20 cellular contexts compared by ENCODE assay signal in genomic region chr3:119420196-119420595, GRCh38. TPM values are rescaled to one million over a fixed set of nuclear protein-coding genes. Genes with fewer than 3 reads are reported as not detected.
DNase-seq lines count a peak whose midpoint lies in the region; ATAC-seq, FAIRE-seq and TF ChIP-seq lines count a peak whose summit lies in the region.
"Had no signal": no experiment of that assay in that cellular context is flagged by ENCODE, and none has a peak within 500 bp of the region (broad histone marks: within the 10 kb centered on the region; RNA-seq: fewer than 3 reads in every experiment).

No MANE protein-coding gene starts in this region.

- no peak for TF ChIP-seq EP300 in esophagus muscularis mucosa (IDR thresholded peaks at IDR 0.05)
- TF ChIP-seq EP300 in stomach (IDR thresholded peaks at IDR 0.05), result no peak

- H3K27me3 ChIP-seq in A673 (replicated peaks; ENCODE audit: insufficient read depth, low read depth, low read length, poor library complexity) (peaks cover 7% of the 10 kb centered on the region), esophagus muscularis mucosa (no peaks in the 10 kb centered on the region), stomach (no peaks in the 10 kb centered on the region), aorta (ENCODE audit: control insufficient read depth in 1 of 2, insufficient read depth in 2 of 2, low read length in 1 of 2) (no peaks in the 10 kb centered on the region)
- H3K27me3 ChIP-seq: body of pancreas, heart left ventricle, right atrium auricular region, uterus had no signal

- no peak for ATAC-seq in aorta (ENCODE audit: low FRiP score)
- ATAC-seq: activated CD8-positive, alpha-beta T cell treated with anti-CD3 and anti-CD28 coated beads for 36 hours; body of pancreas; heart left ventricle; left lobe of liver had no signal

- FAIRE-seq in frontal cortex (lab: Jason Lieb, UNC), result no peak
- FAIRE-seq: H54 had no signal

- intact Hi-C loops in A673 (cut with micrococcal nuclease; ENCODE audit: unreplicated experiment), result no loop called here
- intact Hi-C loops in esophagus muscularis mucosa (cut with DNase I), result no loop called here
- intact Hi-C loops in stomach (cut with DNase I; ENCODE audit: low total_unique reads), result no loop called here
- intact Hi-C loops in aorta (cut with DNase I), result no loop called here

- H3K4me3 ChIP-seq in A673 (ENCODE audit: low read depth, low read length, poor library complexity, severe bottlenecking) (no peak overlapping the region), esophagus muscularis mucosa (no peak overlapping the region), stomach (no peak overlapping the region), aorta (ENCODE audit: low read length in 2 of 2) (no peak overlapping the region)
- H3K4me3 ChIP-seq: body of pancreas, heart left ventricle, right atrium auricular region, uterus had no signal

- CTCF ChIA-PET in A673 (lab: Charles Lee), result interaction anchor here (1.0 kb wide), 1 partner anchor 65 kb away, joined by 3 read pairs; no protein-coding TSS in a partner anchor

- BruUV-seq in A673 (replicated peaks; lab: Mats Ljungman, UMichigan), result no TSS peak

- peak; percentile 23 for DNase-seq in A673 (ENCODE audit: low spot score)
- no peak for DNase-seq in GM13977 (ENCODE audit: low spot score)
- peak; percentile 57 for DNase-seq in SK-MEL-5 (ENCODE audit: low read depth, low spot score)
- peak; percentile 50 for DNase-seq in esophagus muscularis mucosa (ENCODE audit: extremely low spot score)
- DNase-seq in frontal cortex (ENCODE audit: low spot score in 2 of 2), result no peak
- DNase-seq in NCI-H1105 treated with DMSO at 0.1 percent for 48 hours (lab: John Stamatoyannopoulos, UW), result no peak
- DNase-seq in stomach, result no peak
- no peak for DNase-seq in aorta
- DNase-seq: activated CD8-positive, alpha-beta T cell treated with anti-CD3 and anti-CD28 coated beads for 36 hours; activated effector memory CD4-positive, alpha-beta T cell treated with Interleukin-2 at 50 U/mL for 16 hours; body of pancreas; heart left ventricle; naive B cell; NCI-H226; stimulated activated CD4-positive, alpha-beta T cell treated with anti-CD3 and anti-CD28 coated beads, Interleukin-2, amount 100 ng/mL, for 48 hours; uterus had no signal

- TF ChIP-seq POLR2A in esophagus muscularis mucosa (IDR thresholded peaks at IDR 0.05; ENCODE audit: low read depth), result no peak
- no peak for TF ChIP-seq POLR2A in stomach (IDR thresholded peaks at IDR 0.05)

- 42% methylated on average over 2 of the region's 2 CpGs for WGBS in esophagus muscularis mucosa
- WGBS in stomach, 5 donors, result 44 to 75% (median 52%) methylated on average over 2 of the region's 2 CpGs
- WGBS in aorta, 2 donors, result 53 to 77% methylated on average over 2 of the region's 2 CpGs

- peaks cover 6% of the 10 kb centered on the region for H3K9me3 ChIP-seq in A673 (ENCODE audit: low read depth, low read length, poor library complexity, severe bottlenecking)
- H3K9me3 ChIP-seq in esophagus muscularis mucosa, result no peaks in the 10 kb centered on the region
- peaks cover 0 to 6% (median under 1%) of the 10 kb centered on the region in 4 donors for H3K9me3 ChIP-seq in stomach
- H3K9me3 ChIP-seq in aorta (ENCODE audit: control insufficient read depth, low read length), result no peaks in the 10 kb centered on the region
- H3K9me3 ChIP-seq: body of pancreas, right atrium auricular region, uterus had no signal

- in situ Hi-C loops in GM13977 (cut with MboI; ENCODE audit: low pct_unique_long_range_greater_than_20kb, low sequenced_read_pairs, unreplicated experiment) (no loop called here), SK-MEL-5 (cut with HindIII; ENCODE audit: low pct_unique_long_range_greater_than_20kb, low sequenced_read_pairs) (no loop called here)

- H3K36me3 ChIP-seq in A673 (ENCODE audit: insufficient read depth, low read length, poor library complexity, severe bottlenecking) (no peaks in the 10 kb centered on the region), esophagus muscularis mucosa (peaks cover 5 to 35% (median 21%) of the 10 kb centered on the region in 4 donors), stomach (peaks cover 2 to 28% (median 26%) of the 10 kb centered on the region in 4 donors), aorta (ENCODE audit: control insufficient read depth in 1 of 2, insufficient read depth in 2 of 2, low read length in 1 of 2) (no peaks in the 10 kb centered on the region)
- H3K36me3 ChIP-seq: uterus had no signal

- peak; percentile 51 for TF ChIP-seq CTCF in A673 (conservative IDR thresholded peaks at IDR 0.05; ENCODE audit: low read depth, low read length)
- TF ChIP-seq CTCF in GM13977 (IDR thresholded peaks at IDR 0.05; ENCODE audit: extremely low read depth, insufficient read depth, missing control alignments), result peak; percentile 21
- TF ChIP-seq CTCF in esophagus muscularis mucosa (IDR thresholded peaks at IDR 0.05), result peak in 1 of 3 experiments; percentile 5
- TF ChIP-seq CTCF in stomach (IDR thresholded peaks at IDR 0.05), result no peak

- H3K4me1 ChIP-seq in A673 (ENCODE audit: insufficient read depth, low read length, poor library complexity, severe bottlenecking) (no peaks in the 10 kb centered on the region), esophagus muscularis mucosa (no peaks in the 10 kb centered on the region), stomach (no peaks in the 10 kb centered on the region), aorta (ENCODE audit: control insufficient read depth in 1 of 2, insufficient read depth in 2 of 2, low read length in 2 of 2) (no peaks in the 10 kb centered on the region)
- H3K4me1 ChIP-seq: body of pancreas, uterus had no signal

- H3K27ac ChIP-seq in A673 (ENCODE audit: low read depth, low read length, poor library complexity, severe bottlenecking) (no peak overlapping the region), esophagus muscularis mucosa (replicated peaks in 1 of 4) (no peak overlapping the region), stomach (no peak overlapping the region), aorta (ENCODE audit: low read depth in 1 of 2, low read length in 2 of 2) (no peak overlapping the region)
- H3K27ac ChIP-seq: body of pancreas, RWPE1, uterus had no signal

- POLR2A ChIA-PET in A673 (lab: Charles Lee; ENCODE audit: low non-redundant PET), result interaction anchor here (0.6 kb wide), 1 partner anchor 257 kb away, joined by 3 read pairs; the partner anchor contains the start of gene COX17

RNA-seq across cellular contexts. Expression of gene TMEM39A, which starts 43.2 kb away (rescaled TPM):
- total RNA-seq in A673 (2021), result 37.0 and 39.7 TPM in 2 replicates
- 39.8 and 47.8 TPM in 2 replicates for total RNA-seq in SK-MEL-5 (2014; rRNA removed; shearing (Covaris generic))
- 30.9 and 48.4 TPM in 2 replicates for polyA plus RNA-seq in SK-MEL-5 (2015; cell fraction: cytosol; rRNA removed)
- polyA plus RNA-seq in SK-MEL-5 (2015; cell fraction: nucleus; rRNA removed), result 126 and 128 TPM in 2 replicates
- total RNA-seq in esophagus muscularis mucosa, result 10 to 100 TPM in 3 of 4 donors, 1 to 10 TPM in 1; 10.0 to 34.3 (median 25.9) TPM
- 9.8 TPM for total RNA-seq in frontal cortex
- 10 to 100 TPM; 22.2 to 59.7 (median 48.4) TPM for total RNA-seq in stomach
- polyA plus RNA-seq in stomach, result 1 to 10 TPM; 4.7 to 5.3 (median 4.9) TPM
- total RNA-seq in aorta, result 10 to 100 TPM; 39.6 to 45.7 TPM
- 1 to 10 TPM; 7.5 to 8.5 TPM for polyA plus RNA-seq in aorta

RNA-seq across cellular contexts. Expression of gene POGLUT1, which starts 48.6 kb away (rescaled TPM):
- 22.7 and 28.7 TPM in 2 replicates for total RNA-seq in A673 (2021)
- total RNA-seq in SK-MEL-5 (2014; rRNA removed; shearing (Covaris generic)), result 24.6 and 24.9 TPM in 2 replicates
- polyA plus RNA-seq in SK-MEL-5 (2015; cell fraction: cytosol; rRNA removed), result 15.2 and 23.1 TPM in 2 replicates
- 46.3 and 48.1 TPM in 2 replicates for polyA plus RNA-seq in SK-MEL-5 (2015; cell fraction: nucleus; rRNA removed)
- total RNA-seq in esophagus muscularis mucosa, result 10 to 100 TPM in 3 of 4 donors, 1 to 10 TPM in 1; 9.2 to 13.9 (median 11.4) TPM
- total RNA-seq in frontal cortex, result 15.1 TPM
- total RNA-seq in stomach, result 10 to 100 TPM; 15.2 to 42.3 (median 29.0) TPM
- 1 to 10 TPM; 2.3 to 6.3 (median 3.2) TPM for polyA plus RNA-seq in stomach
- 10 to 100 TPM; 16.2 to 22.7 TPM for total RNA-seq in aorta
- 1 to 10 TPM; 4.1 to 9.7 TPM for polyA plus RNA-seq in aorta

Comparison
In these comparisons a context has a peak if more than half of its experiments do, and no peak if none do; other contexts are left out.
1. DNase-seq: peak in A673 (single experiment), SK-MEL-5 (single experiment) and esophagus muscularis mucosa (single experiment); none in GM13977 (single experiment), frontal cortex (0 of 2), NCI-H1105 treated with DMSO at 0.1 percent for 48 hours (single experiment), stomach (single experiment) and aorta (0 of 2).
2. CTCF ChIP-seq: peak in A673 (single experiment) and GM13977 (single experiment); none in stomach (0 of 7).